ENCODE assay signal across 10 cellular contexts in genomic region chr3:50248387-50248786, GRCh38. TPM values are rescaled to one million over a fixed set of nuclear protein-coding genes. Genes with fewer than 3 reads are reported as not detected.
A peak's percentile ranks its signal among the peaks of the same experiment; 100 is the strongest.
DNase-seq lines count a peak whose midpoint lies in the region; ATAC-seq and TF ChIP-seq lines count a peak whose summit lies in the region.
"Had no signal": no experiment of that assay in that cellular context is flagged by ENCODE, and none has a peak within 500 bp of the region (broad histone marks: within the 10 kb centered on the region; RNA-seq: fewer than 3 reads in every experiment).

No MANE protein-coding gene starts in this region.

- ATAC-seq in T-helper 17 cell (no peak), GM18505 (IDR thresholded peaks at IDR 0.05; ENCODE audit: unreplicated experiment) (no peak)

- no peak overlapping the region for H3K4me2 ChIP-seq in fibroblast of lung (ENCODE audit: extremely low read depth, insufficient read depth, low read length)
- H3K4me2 ChIP-seq in parathyroid adenoma (ENCODE audit: low read length): peak overlapping the region; percentile 16

- peaks cover 2% of the 10 kb centered on the region for H3K36me3 Mint-ChIP-seq in T-helper 17 cell (ENCODE audit: low read depth)
- peaks cover 7% of the 10 kb centered on the region for H3K36me3 Mint-ChIP-seq in nephron progenitor cell (ENCODE audit: low read depth)

- peaks cover 51% of the 10 kb centered on the region for H3K4me1 ChIP-seq in fibroblast of lung (ENCODE audit: control insufficient read depth, extremely low read depth, insufficient read depth, low read length)
- peaks cover 66% of the 10 kb centered on the region for H3K4me1 ChIP-seq in parathyroid adenoma

- H3K27me3 ChIP-seq in fibroblast of lung (ENCODE audit: control insufficient read depth, insufficient read depth, low read length) (no peaks in the 10 kb centered on the region), parathyroid adenoma (ENCODE audit: control insufficient read depth, insufficient read depth, low read length) (no peaks in the 10 kb centered on the region)

- H3K79me2 ChIP-seq in fibroblast of lung (ENCODE audit: control insufficient read depth, insufficient read depth, low read length) (peaks cover 92% of the 10 kb centered on the region), parathyroid adenoma (peaks cover 82% of the 10 kb centered on the region)

- H3K9ac ChIP-seq in fibroblast of lung (ENCODE audit: insufficient read depth, low read length) (no peak overlapping the region), parathyroid adenoma (no peak overlapping the region)

- H3K4me3 Mint-ChIP-seq in T-helper 17 cell (no peak overlapping the region), nephron progenitor cell (no peak overlapping the region)

- H3K4me1 Mint-ChIP-seq in T-helper 17 cell (peaks cover 44% of the 10 kb centered on the region), nephron progenitor cell (peaks cover 51% of the 10 kb centered on the region)

- H3K4me3 ChIP-seq in fibroblast of lung (replicated peaks in 1 of 4; ENCODE audit: control extremely low read depth in 1 of 4, insufficient read depth in 1 of 4, low read depth in 3 of 4, low read length in 4 of 4) (no peak overlapping the region), parathyroid adenoma (ENCODE audit: low read depth, low read length) (no peak overlapping the region)

- intact Hi-C loops in posterior cingulate gyrus (cut with DNase I): no loop called here

- TF ChIP-seq POLR2A in GM18505 (IDR thresholded peaks at IDR 0.05; ENCODE audit: borderline replicate concordance, extremely low read depth, insufficient read depth, insufficient read length): no peak

- H4K20me1 ChIP-seq in fibroblast of lung (ENCODE audit: control insufficient read depth, extremely low read depth, insufficient read depth, low read length): peaks cover 2% of the 10 kb centered on the region

- no peak for TF ChIP-seq CTCF in fibroblast of lung (conservative IDR thresholded peaks at IDR 0.05 in 1 of 2, IDR thresholded peaks at IDR 0.05 in 1 of 2; ENCODE audit: low read depth in 1 of 2, low read length in 2 of 2)
- no peak for TF ChIP-seq CTCF in parathyroid adenoma (IDR thresholded peaks at IDR 0.05)
- no peak for TF ChIP-seq CTCF in nephron progenitor cell (IDR thresholded peaks at IDR 0.05)

- DNase-seq in Daoy (ENCODE audit: low read depth) (peak; percentile 77), T-helper 17 cell (no peak), fibroblast of lung (ENCODE audit: low read depth in 2 of 2) (peak in 1 of 2 donors; percentile 39), posterior cingulate gyrus (no peak), 8988T (no peak), nephron progenitor cell (no peak)
- DNase-seq: activated T-cell treated with anti-CD3 and anti-CD28 coated beads, Interleukin-2, amount 50 U/mL, for 1 hour; NCI-H446 had no signal

- H3K9me3 Mint-ChIP-seq in nephron progenitor cell: no peaks in the 10 kb centered on the region

- peaks cover 14% of the 10 kb centered on the region for H3K36me3 ChIP-seq in fibroblast of lung (ENCODE audit: control insufficient read depth, insufficient read depth, low read length)
- no peaks in the 10 kb centered on the region for H3K36me3 ChIP-seq in parathyroid adenoma (ENCODE audit: control insufficient read depth, insufficient read depth, low read length)

- H3K27ac ChIP-seq in fibroblast of lung (ENCODE audit: insufficient read depth, low read length) (peak overlapping the region; percentile 34), parathyroid adenoma (peak overlapping the region; percentile 97)

- H2AFZ ChIP-seq in fibroblast of lung (ENCODE audit: low read length): no peak overlapping the region
- H2AFZ ChIP-seq in parathyroid adenoma: no peak overlapping the region

- H3K27me3 Mint-ChIP-seq in T-helper 17 cell: no peaks in the 10 kb centered on the region
- no peaks in the 10 kb centered on the region for H3K27me3 Mint-ChIP-seq in nephron progenitor cell (ENCODE audit: low read depth, poor library complexity)

- H3K9me3 ChIP-seq in T-helper 17 cell (ENCODE audit: control insufficient read depth, low read length, poor library complexity, severe bottlenecking) (no peaks in the 10 kb centered on the region), fibroblast of lung (ENCODE audit: control insufficient read depth, insufficient read depth, low read depth, low read length) (no peaks in the 10 kb centered on the region), parathyroid adenoma (ENCODE audit: control insufficient read depth, low read length) (no peaks in the 10 kb centered on the region)

- H3K27ac Mint-ChIP-seq in T-helper 17 cell (peak overlapping the region; percentile 95), nephron progenitor cell (no peak overlapping the region)

RNA-seq across cellular contexts. Expression of gene GNAI2, which starts 12.4 kb away (rescaled TPM):
- 139 and 163 TPM in 2 replicates for total RNA-seq in Daoy (2014; rRNA removed; shearing (Covaris generic))
- total RNA-seq in T-helper 17 cell: 100 to 1,000 TPM; 266 to 288 TPM
- 124 and 238 TPM in 2 replicates for total RNA-seq in fibroblast of lung
- polyA plus RNA-seq in fibroblast of lung: 704 and 828 TPM in 2 replicates
- 433 and 460 TPM in 2 replicates for polyA plus RNA-seq in fibroblast of lung (2012)
- polyA minus RNA-seq in fibroblast of lung (ENCODE audit: low replicate concordance): 885 and 1,144 TPM in 2 replicates

RNA-seq across cellular contexts. Expression of gene SEMA3B, which starts 20.6 kb away (rescaled TPM):
- total RNA-seq in Daoy (2014; rRNA removed; shearing (Covaris generic)): 2.6 and 5.0 TPM in 2 replicates
- 1 to 10 TPM; 1.7 to 1.8 TPM for total RNA-seq in T-helper 17 cell
- total RNA-seq in fibroblast of lung: 51.6 and 85.2 TPM in 2 replicates
- polyA plus RNA-seq in fibroblast of lung: 17.6 and 23.5 TPM in 2 replicates
- 26.0 and 32.8 TPM in 2 replicates for polyA plus RNA-seq in fibroblast of lung (2012)
- polyA minus RNA-seq in fibroblast of lung (ENCODE audit: low replicate concordance): 6.7 and 14.3 TPM in 2 replicates

RNA-seq across cellular contexts. Expression of gene LSMEM2, which starts 30.5 kb away (rescaled TPM):
- total RNA-seq in Daoy (2014; rRNA removed; shearing (Covaris generic)): 1.1 TPM in 1 of 2 replicates, not detected in the other
- total RNA-seq in T-helper 17 cell (not detected), fibroblast of lung (not detected in 2 replicates)
- polyA plus RNA-seq in fibroblast of lung: not detected in 2 replicates
- not detected in 2 replicates for polyA plus RNA-seq in fibroblast of lung (2012)
- not detected in 2 replicates for polyA minus RNA-seq in fibroblast of lung (ENCODE audit: low replicate concordance)

RNA-seq across cellular contexts. Expression of gene SLC38A3, which starts 43.3 kb away (rescaled TPM):
- not detected in 2 replicates for total RNA-seq in Daoy (2014; rRNA removed; shearing (Covaris generic))
- total RNA-seq in T-helper 17 cell: under 1 TPM in 1 of 2 donors, not detected in 1; 0.78 TPM
- total RNA-seq in fibroblast of lung: not detected in 2 replicates
- 0.02 TPM in 1 of 2 replicates, not detected in the other for polyA plus RNA-seq in fibroblast of lung
- not detected in 2 replicates for polyA plus RNA-seq in fibroblast of lung (2012)
- not detected in 2 replicates for polyA minus RNA-seq in fibroblast of lung (ENCODE audit: low replicate concordance)

RNA-seq across cellular contexts. Expression of gene IFRD2, which starts 43.8 kb away (rescaled TPM):
- total RNA-seq in Daoy (2014; rRNA removed; shearing (Covaris generic)): 83.4 and 96.4 TPM in 2 replicates
- total RNA-seq in T-helper 17 cell (10 to 100 TPM; 46.7 to 49.2 TPM), fibroblast of lung (51.0 and 56.0 TPM in 2 replicates)
- polyA plus RNA-seq in fibroblast of lung: 28.1 and 44.0 TPM in 2 replicates
- polyA plus RNA-seq in fibroblast of lung (2012): 35.7 and 61.3 TPM in 2 replicates
- polyA minus RNA-seq in fibroblast of lung (ENCODE audit: low replicate concordance): 62.2 and 74.7 TPM in 2 replicates
